1 cellular context compared by ENCODE assay signal in genomic region chr3:171811059-171811912, GRCh38.
TF ChIP-seq lines count a peak whose summit lies in the region.

No MANE protein-coding gene starts in this region.

TF ChIP-seq in K562, 482 proteins besides CTCF, POLR2A, EP300 and RAD21 (continued from another document and continues in another):
- TF ChIP-seq ZBTB40 (IDR thresholded peaks at IDR 0.05) (peak; percentile 93), ZBTB40 (CRISPR knock-in tag; IDR thresholded peaks at IDR 0.05) (peak; percentile 66; the same call in 1 of the 2 replicates), LEF1 (IDR thresholded peaks at IDR 0.05) (peak; percentile 63; the same call in 1 of the 2 replicates), TRIM24 (IDR thresholded peaks at IDR 0.05) (peak in 1 of 2 experiments; percentile 10; a peak in 1 of 4 replicates), MAZ (CRISPR knock-in tag; conservative IDR thresholded peaks at IDR 0.05 in 1 of 2, IDR thresholded peaks at IDR 0.05 in 1 of 2) (peak in 1 of 2 experiments; percentile 30; a peak in 2 of 4 replicates), SP1 (CRISPR knock-in tag; IDR thresholded peaks at IDR 0.05) (0 out of 2 replicates have a peak, but pooled peaks have one; percentile 49), CEBPG (CRISPR knock-in tag; IDR thresholded peaks at IDR 0.05) (peak; percentile 52; the same call in 1 of the 2 replicates), CEBPG (tag; conservative IDR thresholded peaks at IDR 0.05 in 1 of 2, IDR thresholded peaks at IDR 0.05 in 1 of 2) (peak; percentile 82 to 88), MYC (IDR thresholded peaks at IDR 0.05; ENCODE audit: low read depth, low read length) (peak; percentile 68; the same call in 1 of the 2 replicates), MYC (CRISPR knock-in tag; IDR thresholded peaks at IDR 0.05; ENCODE audit: borderline replicate concordance, low read depth) (no peak), ZNF512 (tag; IDR thresholded peaks at IDR 0.05) (peak; percentile 46), ZNF184 (CRISPR knock-in tag; IDR thresholded peaks at IDR 0.05) (no peak), GATAD2B (IDR thresholded peaks at IDR 0.05; ENCODE audit: borderline replicate concordance) (peak; percentile 61), MNT (conservative IDR thresholded peaks at IDR 0.05) (peak in 1 of 2 experiments; percentile 63; a peak in 1 of 4 replicates), DIDO1 (tag; IDR thresholded peaks at IDR 0.05; ENCODE audit: low read depth) (no peak), PKNOX1 (IDR thresholded peaks at IDR 0.05) (peak; percentile 95), BRD9 (IDR thresholded peaks at IDR 0.05; ENCODE audit: low read depth, partially characterized antibody) (peak; percentile 27), GABPA (tag; conservative IDR thresholded peaks at IDR 0.05; ENCODE audit: low read depth) (0 out of 2 replicates have a peak, but pooled peaks have one; percentile 2), ZNF134 (CRISPR knock-in tag; conservative IDR thresholded peaks at IDR 0.05) (no peak), SMC3 (conservative IDR thresholded peaks at IDR 0.05; ENCODE audit: insufficient read depth, low read depth, low read length) (no peak), TOE1 (IDR thresholded peaks at IDR 0.05; ENCODE audit: borderline replicate concordance) (no peak; the same call in 1 of the 2 replicates), TOE1 (CRISPR knock-in tag; IDR thresholded peaks at IDR 0.05; ENCODE audit: borderline replicate concordance, low read depth) (no peak), PML (IDR thresholded peaks at IDR 0.05; ENCODE audit: low read length) (peak; percentile 27; the same call in 1 of the 2 replicates), MEIS2 (IDR thresholded peaks at IDR 0.05; ENCODE audit: partially characterized antibody) (peak; percentile 98), ZBTB11 (CRISPR knock-in tag; IDR thresholded peaks at IDR 0.05) (no peak), BHLHE40 (IDR thresholded peaks at IDR 0.05; ENCODE audit: low read length) (peak; percentile 43; the same call in 1 of the 2 replicates), RFX7 (CRISPR knock-in tag; IDR thresholded peaks at IDR 0.05) (no peak), ZNF592 (IDR thresholded peaks at IDR 0.05) (peak; percentile 38; the same call in 1 of the 2 replicates), BCOR (IDR thresholded peaks at IDR 0.05) (no peak), POLR2H (tag; IDR thresholded peaks at IDR 0.05; ENCODE audit: low read depth) (peak; percentile 41), ZSCAN29 (IDR thresholded peaks at IDR 0.05) (no peak), GATA2 (CRISPR knock-in tag; IDR thresholded peaks at IDR 0.05) (no peak), ZNF717 (CRISPR knock-in tag; IDR thresholded peaks at IDR 0.05) (0 out of 2 replicates have a peak, but pooled peaks have one; percentile 25), ZNF224 (CRISPR knock-in tag; IDR thresholded peaks at IDR 0.05) (0 out of 2 replicates have a peak, but pooled peaks have one; percentile 42), SOX6 (IDR thresholded peaks at IDR 0.05) (peak; percentile 51), KHSRP (IDR thresholded peaks at IDR 0.05) (0 out of 2 replicates have a peak, but pooled peaks have one; percentile 24), POLR2B (IDR thresholded peaks at IDR 0.05; ENCODE audit: low read depth, partially characterized antibody) (peak; percentile 23), MLLT1 (IDR thresholded peaks at IDR 0.05) (peak in 1 of 2 experiments; percentile 30; a peak in 1 of 4 replicates)
